In the genomic region with DNA sequence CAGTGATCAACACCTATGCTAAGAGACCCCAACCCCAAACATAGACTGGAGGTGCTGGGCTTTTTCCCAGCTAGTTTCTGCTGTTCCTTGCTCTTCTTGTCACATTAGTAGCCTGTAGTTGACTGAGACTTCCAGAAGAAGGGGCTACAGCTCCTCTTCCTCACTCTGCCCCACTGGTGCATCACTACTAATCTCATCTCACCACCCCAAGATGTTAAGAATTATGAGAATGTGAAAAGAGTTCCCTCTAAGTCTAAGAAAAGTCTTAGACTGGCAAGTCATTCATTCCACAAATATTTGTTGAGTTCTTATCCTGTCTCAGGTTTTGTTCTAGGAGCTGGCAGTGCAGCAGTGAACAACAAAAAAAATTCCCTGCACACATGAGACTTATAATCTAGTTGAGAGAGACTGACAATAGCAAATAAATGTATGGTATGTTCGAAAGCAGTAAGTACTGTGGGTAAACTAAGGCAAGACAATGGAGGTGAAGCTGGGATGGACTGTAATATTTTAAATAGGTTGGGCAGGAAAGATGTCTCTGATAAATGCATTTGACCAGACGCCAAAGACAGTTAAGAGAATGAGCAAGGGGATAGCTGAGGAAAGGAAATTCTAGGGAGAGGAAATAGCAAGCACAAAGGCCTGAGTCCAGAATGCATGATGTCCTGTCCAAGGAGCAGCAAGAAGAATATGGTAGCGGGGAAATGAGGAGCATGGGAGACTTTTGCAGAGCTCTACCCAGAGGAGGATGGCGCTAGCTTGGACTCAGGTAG, we compare ENCODE assay signal across 23 cellular contexts.
DNase-seq lines count a peak whose midpoint lies in the region; ATAC-seq and TF ChIP-seq lines count a peak whose summit lies in the region.
"Had no signal": no experiment of that assay in that cellular context is flagged by ENCODE, and none has a peak within 500 bp of the region (broad histone marks: within the 10 kb centered on the region; RNA-seq: fewer than 3 reads in every experiment).

No MANE protein-coding gene starts in this region.

- no peak for ATAC-seq in right cardiac atrium
- no peak for ATAC-seq in HG03439 (IDR thresholded peaks at IDR 0.05; ENCODE audit: unreplicated experiment)
- no peak for ATAC-seq in GM21717 (IDR thresholded peaks at IDR 0.05; ENCODE audit: unreplicated experiment)
- no peak for ATAC-seq in GM19452 (IDR thresholded peaks at IDR 0.05; ENCODE audit: unreplicated experiment)
- ATAC-seq: activated T-cell treated with anti-CD3 and anti-CD28 coated beads, Interleukin-2, amount 50 U/mL, for 4 hours; esophagus mucosa; naive thymus-derived CD4-positive, alpha-beta T cell; T-helper 17 cell had no signal

- TF ChIP-seq CTCF in cardiac muscle cell (IDR thresholded peaks at IDR 0.05; ENCODE audit: low read depth, low read length): peak; percentile 47
- peak; percentile 41; the same call in 1 of the 2 replicates for TF ChIP-seq CTCF in WI38 (IDR thresholded peaks at IDR 0.05; ENCODE audit: low read depth, low read length)
- peak; percentile 38 for TF ChIP-seq CTCF in fibroblast of villous mesenchyme (IDR thresholded peaks at IDR 0.05; ENCODE audit: insufficient read depth, low read depth, low read length)

- DNase-seq in cardiac muscle cell (ENCODE audit: low read depth in 1 of 2, low spot score in 1 of 2): peak in 1 of 2 donors; percentile 75
- no peak for DNase-seq in right cardiac atrium
- DNase-seq in fibroblast of villous mesenchyme (ENCODE audit: low read depth): no peak
- DNase-seq in NCI-H345 (lab: John Stamatoyannopoulos, UW): no peak
- DNase-seq: activated CD4-positive, alpha-beta T cell treated with anti-CD3 and anti-CD28 coated beads, Interleukin-2, amount 10 ng/mL, durations not matched to agents 24 days and 14 days; activated T-cell treated with anti-CD3 and anti-CD28 coated beads, Interleukin-2, amount 50 U/mL, for 4 hours; colonic mucosa; COR-L47; left ventricle myocardium inferior; naive thymus-derived CD4-positive, alpha-beta T cell; NCI-H1930; NCI-H774; retina; stimulated activated CD4-positive, alpha-beta T cell treated with anti-CD3 and anti-CD28 coated beads, Interleukin-2, amount 100 ng/mL, for 48 hours; T-helper 17 cell; thyroid gland had no signal

- no peaks in the 10 kb centered on the region for H3K4me1 ChIP-seq in cardiac muscle cell (ENCODE audit: low read depth)
- H3K4me1 ChIP-seq in right cardiac atrium (ENCODE audit: control insufficient read depth, insufficient read depth, low read length): peaks cover 1% of the 10 kb centered on the region
- H3K4me1 ChIP-seq: colonic mucosa, left ventricle myocardium inferior, thyroid gland had no signal

- intact Hi-C loops in right cardiac atrium (cut with DNase I): no loop called here

- H3K27ac ChIP-seq in cardiac muscle cell: no peak overlapping the region
- H3K27ac ChIP-seq in right cardiac atrium (ENCODE audit: low read length): no peak overlapping the region
- H3K27ac ChIP-seq: 22Rv1, colonic mucosa, left ventricle myocardium inferior, RWPE1, thyroid gland had no signal

- WGBS in right cardiac atrium: 76% methylated on average over 4 of the region's 4 CpGs

- no peaks in the 10 kb centered on the region for H3K9me3 ChIP-seq in cardiac muscle cell (ENCODE audit: low read depth)
- no peaks in the 10 kb centered on the region for H3K9me3 ChIP-seq in right cardiac atrium (ENCODE audit: control insufficient read depth, low read length)
- H3K9me3 ChIP-seq: colonic mucosa, left ventricle myocardium inferior, thyroid gland had no signal

- no peaks in the 10 kb centered on the region for H3K36me3 ChIP-seq in cardiac muscle cell
- H3K36me3 ChIP-seq: colonic mucosa, left ventricle myocardium inferior, thyroid gland had no signal

- H3K27me3 ChIP-seq in cardiac muscle cell: no peaks in the 10 kb centered on the region
- no peaks in the 10 kb centered on the region for H3K27me3 ChIP-seq in right cardiac atrium (ENCODE audit: control insufficient read depth, insufficient read depth)
- H3K27me3 ChIP-seq: colonic mucosa, thyroid gland had no signal

- H3K4me3 ChIP-seq in cardiac muscle cell (no peak overlapping the region), right cardiac atrium (ENCODE audit: low read length) (no peak overlapping the region), WI38 (ENCODE audit: low read depth, low read length) (no peak overlapping the region), fibroblast of villous mesenchyme (ENCODE audit: low read depth, low read length) (no peak overlapping the region)
- H3K4me3 ChIP-seq: colonic mucosa, left ventricle myocardium inferior, thyroid gland had no signal
